ENCODE assay signal across 1 cellular context in genomic region chrX:100731441-100732281, GRCh38.
TF ChIP-seq lines count a peak whose summit lies in the region.

Gene SYTL4 (minus strand): TSS chrX:100732121. CDS start chrX:100702037, 30,084 bp downstream.

TF ChIP-seq in IMR-90, 13 proteins besides CTCF, POLR2A, EP300 and RAD21 (continued from another document):
- TF ChIP-seq, protein P1, sequence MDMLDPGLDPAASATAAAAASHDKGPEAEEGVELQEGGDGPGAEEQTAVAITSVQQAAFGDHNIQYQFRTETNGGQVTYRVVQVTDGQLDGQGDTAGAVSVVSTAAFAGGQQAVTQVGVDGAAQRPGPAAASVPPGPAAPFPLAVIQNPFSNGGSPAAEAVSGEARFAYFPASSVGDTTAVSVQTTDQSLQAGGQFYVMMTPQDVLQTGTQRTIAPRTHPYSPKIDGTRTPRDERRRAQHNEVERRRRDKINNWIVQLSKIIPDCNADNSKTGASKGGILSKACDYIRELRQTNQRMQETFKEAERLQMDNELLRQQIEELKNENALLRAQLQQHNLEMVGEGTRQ (IDR thresholded peaks at IDR 0.05; ENCODE audit: low read depth, low read length): no peak
